In genomic region chr15:82063055-82063454, GRCh38 we compare ENCODE assay signal across 15 cellular contexts. TPM values are rescaled to one million over a fixed set of nuclear protein-coding genes. Genes with fewer than 3 reads are reported as not detected.
A peak's percentile ranks its signal among the peaks of the same experiment; 100 is the strongest.
DNase-seq lines count a peak whose midpoint lies in the region; ATAC-seq and TF ChIP-seq lines count a peak whose summit lies in the region.
"Had no signal": no experiment of that assay in that cellular context is flagged by ENCODE, and none has a peak within 500 bp of the region (broad histone marks: within the 10 kb centered on the region; RNA-seq: fewer than 3 reads in every experiment).

No MANE protein-coding gene starts in this region.

- ATAC-seq in WTC11 (peak; percentile 81), GM18867 (IDR thresholded peaks at IDR 0.05; ENCODE audit: unreplicated experiment) (no peak), HG03039 (IDR thresholded peaks at IDR 0.05; ENCODE audit: unreplicated experiment) (no peak), GM21723 (IDR thresholded peaks at IDR 0.05; ENCODE audit: unreplicated experiment) (no peak)
- ATAC-seq: HCT116 had no signal

- H3K4ac ChIP-seq in H9 (ENCODE audit: low read depth, low read length) (no peak overlapping the region), mesendoderm (ENCODE audit: low read depth, low read length) (no peak overlapping the region)

- H2BK15ac ChIP-seq in H9 (ENCODE audit: low read depth, low read length) (no peak overlapping the region), mesendoderm (replicated peaks; ENCODE audit: low read depth) (no peak overlapping the region)

- H2BK5ac ChIP-seq in H9 (ENCODE audit: insufficient read length, low read length) (no peak overlapping the region), mesendoderm (ENCODE audit: low read length) (no peak overlapping the region)

- no peak overlapping the region for H4K91ac ChIP-seq in H9 (ENCODE audit: insufficient read length, low read depth, low read length)

- peak; percentile 47 for DNase-seq in H9
- peak; percentile 42 for DNase-seq in WTC11 (ENCODE audit: low spot score)
- DNase-seq in mesendoderm = peak; percentile 34
- DNase-seq: activated CD4-positive, alpha-beta T cell treated with anti-CD3 and anti-CD28 coated beads, Interleukin-2, amount 50 U/mL, for 1 hour; brain microvascular endothelial cell; NCI-H524; nucleus accumbens; sigmoid colon; stimulated activated CD4-positive, alpha-beta T cell treated with anti-CD3 and anti-CD28 coated beads, Interleukin-2, amount 100 ng/mL, for 24 hours had no signal

- CTCF ChIA-PET in WTC11 (lab: Charles Lee) = interaction anchor here (0.6 to 3.3 kb wide), 15 partner anchors 10 to 250 kb away, joined by 3 to 17 read pairs (median 4); partner anchors contain the start of genes EFL1, MEX3B and SAXO2

- no peaks in the 10 kb centered on the region; a peak in 1 of 5 replicates for H3K9me3 Mint-ChIP-seq in H9
- no peaks in the 10 kb centered on the region for H3K9me3 Mint-ChIP-seq in WTC11
- H3K9me3 Mint-ChIP-seq: activated naive CD4-positive, alpha-beta T cell treated with anti-CD3 and anti-CD28 coated beads, Interleukin-2, amount 50 U/mL, for 24 hours had no signal

- H3K14ac ChIP-seq in H9 (ENCODE audit: insufficient read depth, low read length) = peak overlapping the region; percentile 72; the same call in 1 of the 2 replicates

- H2BK12ac ChIP-seq in H9 (ENCODE audit: insufficient read length, low read depth, low read length) = no peak overlapping the region

- H3K4me2 ChIP-seq in BLaER1 = peak overlapping the region; percentile 61
- H3K4me2 ChIP-seq in H9 (ENCODE audit: insufficient read depth, insufficient read length, low read length) = peak overlapping the region; percentile 72
- H3K4me2 ChIP-seq in mesendoderm (ENCODE audit: low read length) = peak overlapping the region; percentile 4

- H3K9me3 ChIP-seq in BLaER1 (no peaks in the 10 kb centered on the region; the same call in 1 of the 2 replicates), H9 (ENCODE audit: control insufficient read depth, low read depth, low read length) (no peaks in the 10 kb centered on the region)
- H3K9me3 ChIP-seq: sigmoid colon had no signal

- H3K27ac Mint-ChIP-seq in H9 (peak overlapping the region in 1 of 3 experiments; percentile 9; a peak in 1 of 7 replicates), WTC11 (peak overlapping the region; percentile 56; the same call in 1 of the 2 replicates)
- H3K27ac Mint-ChIP-seq: activated naive CD4-positive, alpha-beta T cell treated with anti-CD3 and anti-CD28 coated beads, Interleukin-2, amount 50 U/mL, for 24 hours had no signal

- H3K79me1 ChIP-seq in H9 (ENCODE audit: insufficient read depth, low read depth, low read length, poor library complexity, severe bottlenecking) = no peaks in the 10 kb centered on the region
- H3K79me1 ChIP-seq in mesendoderm (ENCODE audit: low read length) = no peaks in the 10 kb centered on the region

- H2BK20ac ChIP-seq in H9 (ENCODE audit: low read depth, low read length, poor library complexity, severe bottlenecking) = no peak overlapping the region

- H3K23ac ChIP-seq in H9 (ENCODE audit: insufficient read length, low read depth, low read length) (no peak overlapping the region), mesendoderm (ENCODE audit: low read length) (no peak overlapping the region)

- no peak overlapping the region for H2AFZ ChIP-seq in H9 (ENCODE audit: low read length)

- H3K36me3 Mint-ChIP-seq in H9 (ENCODE audit: insufficient read depth in 1 of 3, low read depth in 3 of 3) (no peaks in the 10 kb centered on the region; a peak in 1 of 7 replicates), WTC11 (no peaks in the 10 kb centered on the region)
- H3K36me3 Mint-ChIP-seq: activated naive CD4-positive, alpha-beta T cell treated with anti-CD3 and anti-CD28 coated beads, Interleukin-2, amount 50 U/mL, for 24 hours had no signal

- H3K27me3 Mint-ChIP-seq in H9 (ENCODE audit: low read depth) (peaks cover 74% of the 10 kb centered on the region), WTC11 (ENCODE audit: low read depth) (peaks cover 82% of the 10 kb centered on the region)

- H3K4me3 ChIP-seq in BLaER1 = no peak overlapping the region
- no peak overlapping the region for H3K4me3 ChIP-seq in mesendoderm (ENCODE audit: low read length)
- H3K4me3 ChIP-seq: sigmoid colon had no signal

- H3K27me3 ChIP-seq in BLaER1 = no peaks in the 10 kb centered on the region
- H3K27me3 ChIP-seq in H9 (ENCODE audit: insufficient read depth, low read length) = peaks cover 11% of the 10 kb centered on the region; the same call in 1 of the 2 replicates
- H3K27me3 ChIP-seq in mesendoderm (ENCODE audit: insufficient read depth, low read length, poor library complexity) = peaks cover 4% of the 10 kb centered on the region

- no peaks in the 10 kb centered on the region for H4K20me1 ChIP-seq in BLaER1
- no peaks in the 10 kb centered on the region for H4K20me1 ChIP-seq in H9 (ENCODE audit: control insufficient read depth, insufficient read depth, insufficient read length)

- TF ChIP-seq CTCF in H9 (conservative IDR thresholded peaks at IDR 0.05) = no peak
- TF ChIP-seq CTCF in WTC11 (IDR thresholded peaks at IDR 0.05) = no peak

- H3K9ac ChIP-seq in BLaER1 = no peak overlapping the region
- peak overlapping the region; percentile 25 for H3K9ac ChIP-seq in H9 (ENCODE audit: extremely low read depth, insufficient read length, low read length)
- H3K9ac ChIP-seq in mesendoderm (ENCODE audit: low read length) = peak overlapping the region; percentile 0

- H3K4me3 Mint-ChIP-seq in H9 (peak overlapping the region; percentile 51 to 56), WTC11 (peak overlapping the region; percentile 65)
- H3K4me3 Mint-ChIP-seq: activated naive CD4-positive, alpha-beta T cell treated with anti-CD3 and anti-CD28 coated beads, Interleukin-2, amount 50 U/mL, for 24 hours had no signal

- peaks cover 10% of the 10 kb centered on the region for H3K23me2 ChIP-seq in H9 (ENCODE audit: insufficient read length, low read depth, low read length, poor library complexity, severe bottlenecking)

- no peak overlapping the region for H2BK120ac ChIP-seq in H9 (ENCODE audit: low read depth, low read length, poor library complexity, severe bottlenecking)
- no peak overlapping the region for H2BK120ac ChIP-seq in mesendoderm (ENCODE audit: low read depth, low read length)

- H4K8ac ChIP-seq in H9 (replicated peaks; ENCODE audit: insufficient read length, low read depth, low read length) (no peak overlapping the region), mesendoderm (ENCODE audit: low read depth, low read length) (no peak overlapping the region)

- no peak overlapping the region for H2AK5ac ChIP-seq in H9 (ENCODE audit: insufficient read length, low read length)
- no peak overlapping the region for H2AK5ac ChIP-seq in mesendoderm (ENCODE audit: low read length)

- H3K36me3 ChIP-seq in BLaER1 (no peaks in the 10 kb centered on the region), mesendoderm (ENCODE audit: control insufficient read depth, insufficient read depth, low read length) (no peaks in the 10 kb centered on the region)
- H3K36me3 ChIP-seq: brain microvascular endothelial cell, sigmoid colon had no signal

- WGBS in H9 (ENCODE audit: extremely low coverage, insufficient read length, low lambda C conversion rate) = no CpG with 5 or more reads among the region's 10 CpGs
- WGBS in mesendoderm (ENCODE audit: extremely low coverage, insufficient coverage, low lambda C conversion rate) = no CpG with 5 or more reads among the region's 10 CpGs

- H3K27ac ChIP-seq in BLaER1 (no peak overlapping the region), H9 (ENCODE audit: insufficient read length, low read depth, low read length) (no peak overlapping the region), mesendoderm (ENCODE audit: low read depth, low read length) (no peak overlapping the region)
- H3K27ac ChIP-seq: brain microvascular endothelial cell, sigmoid colon had no signal

- no peak overlapping the region for H3T11ph ChIP-seq in H9 (ENCODE audit: low read length)

- peaks cover 24% of the 10 kb centered on the region for H3K4me1 ChIP-seq in BLaER1
- H3K4me1 ChIP-seq in H9 (ENCODE audit: insufficient read depth, low read length) = peaks cover 11% of the 10 kb centered on the region
- H3K4me1 ChIP-seq in mesendoderm (ENCODE audit: control insufficient read depth, low read depth, low read length) = no peaks in the 10 kb centered on the region
- H3K4me1 ChIP-seq: sigmoid colon had no signal

- H3K56ac ChIP-seq in H9 (ENCODE audit: insufficient read length, low read depth, low read length) = no peak overlapping the region
- H3K56ac ChIP-seq in mesendoderm (ENCODE audit: low read length) = peak overlapping the region; percentile 26

- H4K5ac ChIP-seq in H9 (ENCODE audit: insufficient read length, low read depth, low read length) = no peak overlapping the region
- H4K5ac ChIP-seq in mesendoderm (ENCODE audit: low read length) = no peak overlapping the region

- peak overlapping the region; percentile 76 for H3K18ac ChIP-seq in H9 (ENCODE audit: insufficient read length, low read depth, low read length)
- H3K18ac ChIP-seq in mesendoderm (ENCODE audit: low read length) = no peak overlapping the region

- POLR2A ChIA-PET in WTC11 (lab: Charles Lee) = interaction anchor here (0.5 to 2.7 kb wide), 2 partner anchors 17 to 246 kb away, joined by 3 to 11 read pairs; partner anchors contain the start of gene MEX3B

- H3K79me2 ChIP-seq in H9 (ENCODE audit: insufficient read depth, low read length) (no peaks in the 10 kb centered on the region), mesendoderm (ENCODE audit: control insufficient read depth, insufficient read depth, low read length) (no peaks in the 10 kb centered on the region)

- H3K4me1 Mint-ChIP-seq in H9 = peaks cover 18 to 40% of the 10 kb centered on the region in 2 experiments
- H3K4me1 Mint-ChIP-seq in WTC11 = peaks cover 50% of the 10 kb centered on the region
- H3K4me1 Mint-ChIP-seq: activated naive CD4-positive, alpha-beta T cell treated with anti-CD3 and anti-CD28 coated beads, Interleukin-2, amount 50 U/mL, for 24 hours had no signal

TF ChIP-seq in WTC11, 78 proteins besides CTCF, POLR2A, EP300 and RAD21 (continues in another document):
- no peak for TF ChIP-seq E2F4 (CRISPR knock-in tag; IDR thresholded peaks at IDR 0.05; ENCODE audit: borderline replicate concordance, low read depth)
- peak; percentile 25; the same call in 1 of the 2 replicates for TF ChIP-seq MAX (CRISPR knock-in tag; IDR thresholded peaks at IDR 0.05)

RNA-seq across cellular contexts. Expression of gene MEX3B, which starts 17.2 kb away (rescaled TPM):
- total RNA-seq in H9 (2021) (10.4 and 11.0 TPM in 2 replicates), WTC11 (2021) (8.5 to 8.9 TPM (median 8.8 TPM) in 3 replicates)
- 3.3 TPM for polyA plus RNA-seq in mesendoderm (2013, experiment 1 of 2)
- 4.0 TPM for polyA plus RNA-seq in mesendoderm (2013, experiment 2 of 2)

Comparison
In these comparisons a context has a peak if more than half of its experiments do, and no peak if none do; other contexts are left out.
1. H3K4me2 ChIP-seq: peak in every context shown above with its lines; median percentile 72 in H9; 61 in BLaER1; 4 in mesendoderm.